In the genomic region with DNA sequence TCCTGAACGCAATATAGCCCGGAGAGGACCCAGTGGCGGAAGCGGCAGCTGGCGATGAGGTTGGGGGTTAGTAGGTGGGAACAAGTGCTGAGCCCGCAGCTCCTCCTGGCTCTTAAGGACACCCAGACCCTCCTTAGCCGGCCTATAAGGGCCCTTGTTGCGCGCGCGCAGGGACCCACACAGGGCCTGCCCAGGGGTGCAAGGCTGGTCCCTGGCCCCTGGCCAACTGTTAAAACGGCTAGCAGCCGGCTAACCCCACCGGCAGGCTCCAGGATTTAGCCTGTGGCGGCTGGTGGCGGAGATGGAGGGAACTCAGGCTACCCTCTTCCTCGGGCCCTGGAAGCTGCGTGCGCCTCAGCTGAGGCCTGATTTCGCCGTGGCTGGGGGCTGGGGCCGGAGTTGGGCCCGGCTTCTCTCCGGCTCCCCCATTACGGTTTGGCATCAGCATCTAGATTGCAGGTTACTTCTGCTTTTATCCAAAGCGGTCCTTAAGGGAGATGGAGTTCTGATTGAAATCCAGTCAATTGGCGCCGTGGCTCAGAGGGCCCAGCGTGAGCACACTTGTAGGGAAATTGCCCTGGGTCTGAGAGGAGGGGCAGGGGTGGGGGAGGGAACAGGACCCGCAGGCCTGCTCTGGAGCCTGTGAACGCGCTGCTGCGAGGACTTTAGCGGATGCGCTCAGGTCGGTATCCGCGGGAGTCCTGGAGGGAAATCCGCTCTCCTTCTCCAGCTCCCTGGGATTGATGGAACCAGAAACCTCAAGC, we compare ENCODE assay signal across 10 cellular contexts. TPM values are rescaled to one million over a fixed set of nuclear protein-coding genes. Genes with fewer than 3 reads are reported as not detected.
DNase-seq lines count a peak whose midpoint lies in the region; ATAC-seq and TF ChIP-seq lines count a peak whose summit lies in the region.
"Had no signal": no experiment of that assay in that cellular context is flagged by ENCODE, and none has a peak within 500 bp of the region (broad histone marks: within the 10 kb centered on the region; RNA-seq: fewer than 3 reads in every experiment).

No MANE protein-coding gene starts in this region.

- 32 to 48% methylated on average over 24 to 39 of the region's 39 CpGs for WGBS in testis, 2 donors

- no peaks in the 10 kb centered on the region for H3K36me3 ChIP-seq in BLaER1 treated with 17β-estradiol and CSF1 and Interleukin-3, amounts not matched to agents 10 nM and 100 nM
- H3K36me3 ChIP-seq in HUES6 (ENCODE audit: control insufficient read depth, insufficient read depth, low read length): no peaks in the 10 kb centered on the region
- H3K36me3 ChIP-seq in testis (ENCODE audit: low read depth, missing control alignments): no peaks in the 10 kb centered on the region
- no peaks in the 10 kb centered on the region for H3K36me3 ChIP-seq in WERI-Rb-1

- H3K4me3 ChIP-seq in BLaER1 treated with 17β-estradiol and CSF1 and Interleukin-3, amounts not matched to agents 10 nM and 100 nM: peak overlapping the region in 9 of 10 experiments; percentile 4 to 63 (median 34); a peak in 11 of 20 replicates
- H3K4me3 ChIP-seq in HUES6 (ENCODE audit: low read depth, low read length) (peak overlapping the region; percentile 67), testis (peak overlapping the region in 1 of 2 donors; percentile 41), WERI-Rb-1 (ENCODE audit: low read depth, low read length) (no peak overlapping the region)

- H3K9me3 Mint-ChIP-seq in chondrocyte (ENCODE audit: low read depth): no peaks in the 10 kb centered on the region
- no peaks in the 10 kb centered on the region for H3K9me3 Mint-ChIP-seq in naive thymus-derived CD8-positive, alpha-beta T cell
- H3K9me3 Mint-ChIP-seq: activated naive CD4-positive, alpha-beta T cell treated with anti-CD3 and anti-CD28 coated beads, Interleukin-2, amount 50 U/mL, for 24 hours had no signal

- peaks cover 12% of the 10 kb centered on the region for H3K4me1 Mint-ChIP-seq in chondrocyte (ENCODE audit: low read depth)
- peaks cover 13 to 46% (median 13%) of the 10 kb centered on the region in 4 donors for H3K4me1 Mint-ChIP-seq in naive thymus-derived CD8-positive, alpha-beta T cell

- H3K4me1 ChIP-seq in BLaER1 treated with 17β-estradiol and CSF1 and Interleukin-3, amounts not matched to agents 10 nM and 100 nM: peaks cover 15 to 88% (median 69%) of the 10 kb centered on the region in 10 experiments
- peaks cover 9% of the 10 kb centered on the region for H3K4me1 ChIP-seq in HUES6 (ENCODE audit: control insufficient read depth, insufficient read depth, low read length)
- peaks cover 10% of the 10 kb centered on the region for H3K4me1 ChIP-seq in testis

- ATAC-seq in naive thymus-derived CD8-positive, alpha-beta T cell: peak; percentile 40 to 53
- ATAC-seq in GM19455 (IDR thresholded peaks at IDR 0.05; ENCODE audit: unreplicated experiment): no peak

- H3K36me3 Mint-ChIP-seq in chondrocyte (ENCODE audit: low read depth): no peaks in the 10 kb centered on the region
- H3K36me3 Mint-ChIP-seq in naive thymus-derived CD8-positive, alpha-beta T cell: no peaks in the 10 kb centered on the region
- H3K36me3 Mint-ChIP-seq: activated naive CD4-positive, alpha-beta T cell treated with anti-CD3 and anti-CD28 coated beads, Interleukin-2, amount 50 U/mL, for 24 hours had no signal

- H3K27me3 ChIP-seq in BLaER1 treated with 17β-estradiol and CSF1 and Interleukin-3, amounts not matched to agents 10 nM and 100 nM: peaks cover 41 to 53% (median 50%) of the 10 kb centered on the region in 11 experiments
- H3K27me3 ChIP-seq in HUES6 (ENCODE audit: control insufficient read depth, insufficient read depth, low read length) (peaks cover 70% of the 10 kb centered on the region), testis (no peaks in the 10 kb centered on the region), WERI-Rb-1 (ENCODE audit: insufficient read depth, low read depth, severe bottlenecking) (no peaks in the 10 kb centered on the region)

- peaks cover 28% of the 10 kb centered on the region for H3K27me3 Mint-ChIP-seq in chondrocyte (ENCODE audit: low read depth)
- peaks cover 0 to 4% (median 0%) of the 10 kb centered on the region in 5 donors for H3K27me3 Mint-ChIP-seq in naive thymus-derived CD8-positive, alpha-beta T cell
- H3K27me3 Mint-ChIP-seq: activated naive CD4-positive, alpha-beta T cell treated with anti-CD3 and anti-CD28 coated beads, Interleukin-2, amount 50 U/mL, for 24 hours had no signal

- no peak for TF ChIP-seq CTCF in chondrocyte (IDR thresholded peaks at IDR 0.05)
- no peak for TF ChIP-seq CTCF in testis (IDR thresholded peaks at IDR 0.05)
- no peak for TF ChIP-seq CTCF in WERI-Rb-1 (IDR thresholded peaks at IDR 0.05; ENCODE audit: low read depth, low read length)

- peak overlapping the region; percentile 58 for H3K4me3 Mint-ChIP-seq in chondrocyte (ENCODE audit: unreplicated experiment)
- H3K4me3 Mint-ChIP-seq in naive thymus-derived CD8-positive, alpha-beta T cell: peak overlapping the region in 5 of 10 donors; percentile 81 to 91 (median 88)
- H3K4me3 Mint-ChIP-seq: activated naive CD4-positive, alpha-beta T cell treated with anti-CD3 and anti-CD28 coated beads, Interleukin-2, amount 50 U/mL, for 24 hours had no signal

- H3K9me3 ChIP-seq in BLaER1 treated with 17β-estradiol and CSF1 and Interleukin-3, amounts not matched to agents 10 nM and 100 nM (replicated peaks in 1 of 11): no peaks in the 10 kb centered on the region
- H3K9me3 ChIP-seq in HUES6 (ENCODE audit: control insufficient read depth, insufficient read depth, low read depth, low read length) (no peaks in the 10 kb centered on the region), testis (no peaks in the 10 kb centered on the region), WERI-Rb-1 (ENCODE audit: severe bottlenecking) (no peaks in the 10 kb centered on the region)

- H3K27ac Mint-ChIP-seq in chondrocyte (ENCODE audit: unreplicated experiment): no peak overlapping the region
- H3K27ac Mint-ChIP-seq in naive thymus-derived CD8-positive, alpha-beta T cell: peak overlapping the region in 3 of 10 donors; percentile 31 to 84 (median 75)

- POLR2A ChIA-PET in naive thymus-derived CD8-positive, alpha-beta T cell (lab: Charles Lee): interaction anchor here (0.7 to 4.1 kb wide), 10 partner anchors 8 to 56 kb away, joined by 3 to 54 read pairs (median 5); partner anchors contain the start of gene CCDC167

- TF ChIP-seq POLR2A in testis (IDR thresholded peaks at IDR 0.05): no peak

- H4K20me1 ChIP-seq in BLaER1 treated with 17β-estradiol and CSF1 and Interleukin-3, amounts not matched to agents 10 nM and 100 nM: peaks cover 0 to 37% (median 9%) of the 10 kb centered on the region in 11 experiments; a peak in 9 of 22 replicates

- H3K4me2 ChIP-seq in BLaER1 treated with 17β-estradiol and CSF1 and Interleukin-3, amounts not matched to agents 10 nM and 100 nM: peak overlapping the region; percentile 57 to 84 (median 76)

- DNase-seq in chondrocyte (ENCODE audit: low spot score): no peak
- DNase-seq in naive thymus-derived CD8-positive, alpha-beta T cell: no peak
- DNase-seq in HT-29 (ENCODE audit: low spot score): no peak
- no peak for DNase-seq in testis
- no peak for DNase-seq in WERI-Rb-1

- no peak overlapping the region for H3K27ac ChIP-seq in BLaER1 treated with 17β-estradiol and CSF1 and Interleukin-3, amounts not matched to agents 10 nM and 100 nM
- H3K27ac ChIP-seq in HUES6 (ENCODE audit: low read depth, low read length) (no peak overlapping the region), testis (no peak overlapping the region), WERI-Rb-1 (no peak overlapping the region)
- H3K27ac ChIP-seq: skin epidermis had no signal

- H3K9ac ChIP-seq in BLaER1 treated with 17β-estradiol and CSF1 and Interleukin-3, amounts not matched to agents 10 nM and 100 nM: no peak overlapping the region
- no peak overlapping the region for H3K9ac ChIP-seq in HUES6 (ENCODE audit: low read length)

- intact Hi-C loops in testis (cut with DNase I; ENCODE audit: low total_unique reads): no loop called here

RNA-seq across cellular contexts. Expression of gene CCDC167, which starts 37.0 kb away (rescaled TPM):
- 28.3 to 34.0 TPM (median 29.9 TPM) in 3 replicates for total RNA-seq in chondrocyte
- 10 to 100 TPM; 17.9 TPM for total RNA-seq in naive thymus-derived CD8-positive, alpha-beta T cell
- polyA plus RNA-seq in naive thymus-derived CD8-positive, alpha-beta T cell: 10 to 100 TPM; 64.3 to 74.7 (median 69.3) TPM
- total RNA-seq in HT-29 (2014; rRNA removed; shearing (Covaris generic)): 29.9 and 35.7 TPM in 2 replicates
- total RNA-seq in testis: 10 to 100 TPM; 65.4 to 73.5 TPM
- 65.2 TPM for polyA plus RNA-seq in testis (ENCODE audit: insufficient read depth, low read depth, low replicate concordance)
